In genomic region chr22:20002661-20003060, GRCh38 we compare ENCODE assay signal across 29 cellular contexts. TPM values are rescaled to one million over a fixed set of nuclear protein-coding genes. Genes with fewer than 3 reads are reported as not detected.
DNase-seq lines count a peak whose midpoint lies in the region; ATAC-seq, FAIRE-seq and TF ChIP-seq lines count a peak whose summit lies in the region.
"Had no signal": no experiment of that assay in that cellular context is flagged by ENCODE, and none has a peak within 500 bp of the region (broad histone marks: within the 10 kb centered on the region; RNA-seq: fewer than 3 reads in every experiment).

No MANE protein-coding gene starts in this region.

- in situ Hi-C loops in GM13976 (cut with MboI; ENCODE audit: low sequenced_read_pairs, unreplicated experiment): no loop called here

- no peak for ATAC-seq in Right ventricle myocardium superior (ENCODE audit: poor library complexity)
- ATAC-seq: activated CD8-positive, alpha-beta memory T cell treated with anti-CD3 and anti-CD28 coated beads, Interleukin-2, amount 10 ng/mL, durations not matched to agents 7 days and 5 days; activated naive CD8-positive, alpha-beta T cell treated with anti-CD3 and anti-CD28 coated beads, Interleukin-2, amount 50 U/mL, for 24 hours; CD8-positive, alpha-beta T cell; GM23338 had no signal

- H3K79me2 ChIP-seq in endothelial cell of umbilical vein (ENCODE audit: control insufficient read depth, insufficient read depth, low read length): no peaks in the 10 kb centered on the region
- no peaks in the 10 kb centered on the region for H3K79me2 ChIP-seq in SK-N-SH (ENCODE audit: insufficient read depth)

- peak overlapping the region; percentile 59 for H3K27ac Mint-ChIP-seq in type B pancreatic cell
- H3K27ac Mint-ChIP-seq: activated B cell treated with CpG ODN at 0.5 μM for 24 hours; activated CD8-positive, alpha-beta memory T cell treated with anti-CD3 and anti-CD28 coated beads, Interleukin-2, amount 10 ng/mL, durations not matched to agents 7 days and 5 days; activated naive CD8-positive, alpha-beta T cell treated with anti-CD3 and anti-CD28 coated beads, Interleukin-2, amount 50 U/mL, for 24 hours; CD8-positive, alpha-beta T cell; GM23338 had no signal

- no peak overlapping the region for H3K4me3 ChIP-seq in cardiac muscle cell
- no peak overlapping the region for H3K4me3 ChIP-seq in endothelial cell of umbilical vein (replicated peaks in 1 of 3; ENCODE audit: insufficient read depth in 1 of 3, low read depth in 1 of 3, low read length in 3 of 3)
- no peak overlapping the region for H3K4me3 ChIP-seq in neuron (ENCODE audit: low read length)
- H3K4me3 ChIP-seq in SK-N-SH (ENCODE audit: low read depth in 2 of 2, low read length in 1 of 2): no peak overlapping the region
- H3K4me3 ChIP-seq: dorsolateral prefrontal cortex, GM23338, lung had no signal

- H3K4me2 ChIP-seq in endothelial cell of umbilical vein (ENCODE audit: insufficient read depth, low read length): peak overlapping the region; percentile 29
- no peak overlapping the region for H3K4me2 ChIP-seq in SK-N-SH
- H3K4me2 ChIP-seq: GM23338 had no signal

- H3K4me1 ChIP-seq in cardiac muscle cell (ENCODE audit: low read depth): peaks cover 45% of the 10 kb centered on the region
- H3K4me1 ChIP-seq in endothelial cell of umbilical vein (ENCODE audit: control insufficient read depth, extremely low read depth, insufficient read depth, low read length): peaks cover 47% of the 10 kb centered on the region
- H3K4me1 ChIP-seq in neuron (ENCODE audit: insufficient read depth, low read length): peaks cover 49% of the 10 kb centered on the region
- peaks cover 0 to 55% of the 10 kb centered on the region in 2 experiments; a peak in 2 of 4 replicates for H3K4me1 ChIP-seq in SK-N-SH (ENCODE audit: control insufficient read depth in 1 of 2, insufficient read depth in 2 of 2, low read depth in 1 of 2, low read length in 1 of 2)

- DNase-seq in cardiac muscle cell (ENCODE audit: low read depth in 1 of 2, low spot score in 1 of 2) (no peak), Right ventricle myocardium superior (no peak), endothelial cell of umbilical vein (ENCODE audit: low read depth, low spot score) (peak; percentile 56), type B pancreatic cell (ENCODE audit: extremely low spot score, unreplicated experiment) (no peak), substantia nigra (lab: John Stamatoyannopoulos, UW) (no peak), SK-N-SH (no peak), GM13976 (ENCODE audit: low spot score) (no peak)
- DNase-seq: activated B cell treated with CpG ODN at 0.5 μM for 24 hours; activated CD4-positive, alpha-beta T cell treated with anti-CD3 and anti-CD28 coated beads, Interleukin-2, amount 50 U/mL, for 1 hour; activated CD8-positive, alpha-beta memory T cell treated with anti-CD3 and anti-CD28 coated beads, Interleukin-2, amount 10 ng/mL, durations not matched to agents 7 days and 5 days; activated naive CD8-positive, alpha-beta T cell treated with anti-CD3 and anti-CD28 coated beads, Interleukin-2, amount 50 U/mL, for 24 hours; activated T-cell treated with anti-CD3 and anti-CD28 coated beads, Interleukin-2, amount 50 U/mL, for 48 hours; DMS 273 treated with DMSO at 0.1 percent for 48 hours; dorsolateral prefrontal cortex; NCI-H1092 treated with DMSO at 0.1 percent for 48 hours; NCI-H187; NCI-H524 treated with DMSO at 0.1 percent for 48 hours; NK-92 treated with Interleukin-12 subunit alpha and Interleukin-12 subunit beta, amount 100 ng/mL, for 24 hours; SHP77 treated with DMSO at 0.1 percent for 48 hours; small intestine; stimulated activated CD4-positive, alpha-beta T cell treated with anti-CD3 and anti-CD28 coated beads, Interleukin-2, amount 100 ng/mL, for 24 hours; trophoblast cell had no signal

- H3K4me3 Mint-ChIP-seq in type B pancreatic cell: no peak overlapping the region
- H3K4me3 Mint-ChIP-seq: activated B cell treated with CpG ODN at 0.5 μM for 24 hours; activated CD8-positive, alpha-beta memory T cell treated with anti-CD3 and anti-CD28 coated beads, Interleukin-2, amount 10 ng/mL, durations not matched to agents 7 days and 5 days; activated naive CD8-positive, alpha-beta T cell treated with anti-CD3 and anti-CD28 coated beads, Interleukin-2, amount 50 U/mL, for 24 hours; CD8-positive, alpha-beta T cell; GM23338 had no signal

- peaks cover 19% of the 10 kb centered on the region for H3K4me1 Mint-ChIP-seq in type B pancreatic cell (ENCODE audit: unreplicated experiment)
- H3K4me1 Mint-ChIP-seq: activated B cell treated with CpG ODN at 0.5 μM for 24 hours; activated CD8-positive, alpha-beta memory T cell treated with anti-CD3 and anti-CD28 coated beads, Interleukin-2, amount 10 ng/mL, durations not matched to agents 7 days and 5 days; activated naive CD8-positive, alpha-beta T cell treated with anti-CD3 and anti-CD28 coated beads, Interleukin-2, amount 50 U/mL, for 24 hours had no signal

- no peak for TF ChIP-seq RAD21 in SK-N-SH (IDR thresholded peaks at IDR 0.05; ENCODE audit: low read length)

- dilution Hi-C loops in endothelial cell of umbilical vein (cut with MboI; ENCODE audit: extremely low pct_ligation_motif_present, low sequenced_read_pairs): no loop called here

- TF ChIP-seq CTCF in cardiac muscle cell (IDR thresholded peaks at IDR 0.05; ENCODE audit: low read depth, low read length) (no peak), endothelial cell of umbilical vein (IDR thresholded peaks at IDR 0.05; ENCODE audit: extremely low read depth in 1 of 2, insufficient read depth in 1 of 2, low read depth in 1 of 2, low read length in 2 of 2) (no peak), type B pancreatic cell (conservative IDR thresholded peaks at IDR 0.05) (no peak), SK-N-SH (IDR thresholded peaks at IDR 0.05) (no peak), GM13976 (IDR thresholded peaks at IDR 0.05; ENCODE audit: borderline replicate concordance, control extremely low read depth, extremely low read depth, insufficient read depth, missing control alignments) (no peak)

- no peaks in the 10 kb centered on the region for H3K27me3 Mint-ChIP-seq in type B pancreatic cell
- H3K27me3 Mint-ChIP-seq: activated B cell treated with CpG ODN at 0.5 μM for 24 hours; activated naive CD8-positive, alpha-beta T cell treated with anti-CD3 and anti-CD28 coated beads, Interleukin-2, amount 50 U/mL, for 24 hours had no signal

- intact Hi-C loops in Right ventricle myocardium superior (cut with DNase I) (no loop called here), endothelial cell of umbilical vein (cut with micrococcal nuclease) (no loop called here)

- no peaks in the 10 kb centered on the region for H3K9me1 ChIP-seq in endothelial cell of umbilical vein (replicated peaks; ENCODE audit: control insufficient read depth, extremely low read depth, insufficient read depth, low read length)

- H3F3A ChIP-seq in SK-N-SH (replicated peaks; ENCODE audit: insufficient read depth): no peaks in the 10 kb centered on the region

- peak; percentile 85 for FAIRE-seq in endothelial cell of umbilical vein (lab: Jason Lieb, UNC)
- FAIRE-seq: GM12892, keratinocyte, small intestine had no signal

- H2AFZ ChIP-seq in endothelial cell of umbilical vein (ENCODE audit: low read depth, low read length): no peak overlapping the region
- H2AFZ ChIP-seq in neuron (ENCODE audit: low read depth, low read length): peak overlapping the region; percentile 2
- H2AFZ ChIP-seq in SK-N-SH (ENCODE audit: low read depth): no peak overlapping the region
- H2AFZ ChIP-seq: GM23338 had no signal

- no peak for TF ChIP-seq POLR2A in endothelial cell of umbilical vein (IDR thresholded peaks at IDR 0.05; ENCODE audit: low read depth, low read length)

- no peak for TF ChIP-seq EP300 in SK-N-SH (IDR thresholded peaks at IDR 0.05; ENCODE audit: borderline replicate concordance in 1 of 2, low read depth in 1 of 2, low read length in 1 of 2)

- 48% methylated on average over 2 of the region's 2 CpGs for WGBS in SK-N-SH (ENCODE audit: low lambda C conversion rate)

- peak overlapping the region; percentile 70 for H3K27ac ChIP-seq in cardiac muscle cell
- H3K27ac ChIP-seq in endothelial cell of umbilical vein (ENCODE audit: insufficient read depth, low read depth, low read length): peak overlapping the region; percentile 6
- no peak overlapping the region for H3K27ac ChIP-seq in substantia nigra (ENCODE audit: low read depth, low read length, poor library complexity, severe bottlenecking)
- peak overlapping the region in 1 of 2 experiments; percentile 84; a peak in 2 of 4 replicates for H3K27ac ChIP-seq in SK-N-SH (ENCODE audit: low read depth in 2 of 2, low read length in 1 of 2)
- H3K27ac ChIP-seq: 22Rv1 had no signal

- no peaks in the 10 kb centered on the region for H3K9me2 ChIP-seq in SK-N-SH

- peaks cover 3% of the 10 kb centered on the region for H3K36me3 Mint-ChIP-seq in type B pancreatic cell

- H3K9me3 ChIP-seq in cardiac muscle cell (ENCODE audit: low read depth) (no peaks in the 10 kb centered on the region), endothelial cell of umbilical vein (replicated peaks; ENCODE audit: control insufficient read depth, insufficient read depth, low read length) (peaks cover 5% of the 10 kb centered on the region), neuron (ENCODE audit: low read length) (peaks cover 2% of the 10 kb centered on the region), SK-N-SH (peaks cover 16% of the 10 kb centered on the region; the same call in 1 of the 2 replicates)

- peaks cover 15% of the 10 kb centered on the region for H3K9me3 Mint-ChIP-seq in type B pancreatic cell

- POLR2A ChIA-PET in endothelial cell of umbilical vein (lab: Charles Lee) (no interaction called here), SK-N-SH (lab: Yijun Ruan, JAX) (interaction anchor here (1.1 kb wide), 1 partner anchor 18 kb away, joined by 3 read pairs; the partner anchor contains the start of gene TANGO2)

- H3K27me3 ChIP-seq in cardiac muscle cell (no peaks in the 10 kb centered on the region), endothelial cell of umbilical vein (ENCODE audit: control insufficient read depth in 2 of 2, insufficient read depth in 2 of 2, low read length in 2 of 2) (no peaks in the 10 kb centered on the region), neuron (ENCODE audit: insufficient read depth, low read length) (no peaks in the 10 kb centered on the region), SK-N-SH (ENCODE audit: insufficient read depth) (no peaks in the 10 kb centered on the region)
- H3K27me3 ChIP-seq: dorsolateral prefrontal cortex had no signal

- H3K36me3 ChIP-seq in cardiac muscle cell (no peaks in the 10 kb centered on the region), endothelial cell of umbilical vein (ENCODE audit: control insufficient read depth in 2 of 2, extremely low read depth in 1 of 2, insufficient read depth in 2 of 2, low read length in 2 of 2) (no peaks in the 10 kb centered on the region), neuron (ENCODE audit: insufficient read depth, low read length) (no peaks in the 10 kb centered on the region), SK-N-SH (replicated peaks in 1 of 2; ENCODE audit: control insufficient read depth in 1 of 2, insufficient read depth in 2 of 2, low read length in 1 of 2) (peaks cover 0 to 10% of the 10 kb centered on the region in 2 experiments)

- H3K9ac ChIP-seq in endothelial cell of umbilical vein (replicated peaks; ENCODE audit: extremely low read depth, insufficient read depth, low read length) (no peak overlapping the region), SK-N-SH (no peak overlapping the region)

- H4K20me1 ChIP-seq in endothelial cell of umbilical vein (replicated peaks; ENCODE audit: control insufficient read depth, extremely low read depth, insufficient read depth, low read length) (no peaks in the 10 kb centered on the region), SK-N-SH (ENCODE audit: insufficient read depth) (no peaks in the 10 kb centered on the region)

- BruUV-seq in endothelial cell of umbilical vein (replicated peaks; lab: Mats Ljungman, UMichigan): no TSS peak

- CTCF ChIA-PET in endothelial cell of umbilical vein (lab: Charles Lee) (interaction anchor here (1.0 to 2.4 kb wide), 4 partner anchors 8 to 28 kb away, joined by 3 to 32 read pairs (median 3); no protein-coding TSS in a partner anchor), SK-N-SH (lab: Yijun Ruan, JAX) (interaction anchor here (3.7 to 5.0 kb wide), 2 partner anchors 11 to 32 kb away, joined by 12 to 31 read pairs; no protein-coding TSS in a partner anchor)

RNA-seq across cellular contexts. Expression of gene ARVCF, which starts 14.0 kb away (rescaled TPM):
- total RNA-seq in cardiac muscle cell: 55.5 and 64.3 TPM in 2 replicates
- polyA plus RNA-seq in cardiac muscle cell: 28.8 and 40.3 TPM in 2 replicates
- total RNA-seq in Right ventricle myocardium superior: 31.4 TPM
- total RNA-seq in endothelial cell of umbilical vein: 105 and 109 TPM in 2 replicates
- polyA plus RNA-seq in endothelial cell of umbilical vein: 81.3 and 83.6 TPM in 2 replicates
- 30.5 and 49.1 TPM in 2 replicates for polyA plus RNA-seq in endothelial cell of umbilical vein (2011; cell fraction: cytosol; rRNA removed)
- 288 and 295 TPM in 2 replicates for polyA plus RNA-seq in endothelial cell of umbilical vein (2011; cell fraction: nucleus; rRNA removed)
- polyA plus RNA-seq in endothelial cell of umbilical vein (2012): 22.8 and 27.5 TPM in 2 replicates
- polyA minus RNA-seq in endothelial cell of umbilical vein: 43.0 and 52.9 TPM in 2 replicates
- 1.7 TPM for polyA minus RNA-seq in endothelial cell of umbilical vein (2011; cell fraction: cytosol; rRNA and poly(A)+ RNA removed)
- 58.2 and 105 TPM in 2 replicates for polyA minus RNA-seq in endothelial cell of umbilical vein (2011; cell fraction: nucleus; rRNA and poly(A)+ RNA removed)
- 40.8 and 55.3 TPM in 2 replicates for total RNA-seq in type B pancreatic cell (ENCODE audit: low replicate concordance)
- 27.4 and 33.0 TPM in 2 replicates for polyA plus RNA-seq in SK-N-SH (2012; rRNA removed)
- 8.7 and 26.7 TPM in 2 replicates for polyA plus RNA-seq in SK-N-SH (2012; cell fraction: cytosol; rRNA removed)
- polyA plus RNA-seq in SK-N-SH (2012; cell fraction: nucleus; rRNA removed): 105 and 141 TPM in 2 replicates

RNA-seq across cellular contexts. Expression of gene TANGO2, which starts 18.2 kb away (rescaled TPM):
- 19.4 and 21.9 TPM in 2 replicates for total RNA-seq in cardiac muscle cell
- 17.5 and 18.7 TPM in 2 replicates for polyA plus RNA-seq in cardiac muscle cell
- 62.3 TPM for total RNA-seq in Right ventricle myocardium superior
- 33.2 and 40.0 TPM in 2 replicates for total RNA-seq in endothelial cell of umbilical vein
- 49.3 and 59.5 TPM in 2 replicates for polyA plus RNA-seq in endothelial cell of umbilical vein
- polyA plus RNA-seq in endothelial cell of umbilical vein (2011; cell fraction: cytosol; rRNA removed): 34.3 and 36.5 TPM in 2 replicates
- 48.4 and 53.3 TPM in 2 replicates for polyA plus RNA-seq in endothelial cell of umbilical vein (2011; cell fraction: nucleus; rRNA removed)
- 20.4 and 20.9 TPM in 2 replicates for polyA plus RNA-seq in endothelial cell of umbilical vein (2012)
- polyA minus RNA-seq in endothelial cell of umbilical vein: 82.2 and 90.8 TPM in 2 replicates
- polyA minus RNA-seq in endothelial cell of umbilical vein (2011; cell fraction: cytosol; rRNA and poly(A)+ RNA removed): 10.1 TPM
- 22.9 and 23.8 TPM in 2 replicates for polyA minus RNA-seq in endothelial cell of umbilical vein (2011; cell fraction: nucleus; rRNA and poly(A)+ RNA removed)
- 17.4 and 32.1 TPM in 2 replicates for total RNA-seq in type B pancreatic cell (ENCODE audit: low replicate concordance)
- polyA plus RNA-seq in SK-N-SH (2012; rRNA removed): 20.7 and 25.5 TPM in 2 replicates
- polyA plus RNA-seq in SK-N-SH (2012; cell fraction: cytosol; rRNA removed): 10.1 and 15.9 TPM in 2 replicates
- polyA plus RNA-seq in SK-N-SH (2012; cell fraction: nucleus; rRNA removed): 28.8 and 32.7 TPM in 2 replicates
